ENCODE assay signal across 23 cellular contexts in genomic region chr3:52451237-52452083, GRCh38. TPM values are rescaled to one million over a fixed set of nuclear protein-coding genes. Genes with fewer than 3 reads are reported as not detected.
A peak's percentile ranks its signal among the peaks of the same experiment; 100 is the strongest.
DNase-seq lines count a peak whose midpoint lies in the region; ATAC-seq, FAIRE-seq and TF ChIP-seq lines count a peak whose summit lies in the region.
"Had no signal": no experiment of that assay in that cellular context is flagged by ENCODE, and none has a peak within 500 bp of the region (broad histone marks: within the 10 kb centered on the region; RNA-seq: fewer than 3 reads in every experiment).

No MANE protein-coding gene starts in this region.

- H3K27ac ChIP-seq in GM12878 (ENCODE audit: control insufficient read depth, insufficient read depth), result no peak overlapping the region
- H3K27ac ChIP-seq in thymus (ENCODE audit: low read depth), result peak overlapping the region; percentile 15
- H3K27ac ChIP-seq: BLaER1, SK-N-MC, thoracic aorta had no signal

- TF ChIP-seq RAD21 in GM12878 (IDR thresholded peaks at IDR 0.05; ENCODE audit: insufficient read depth, low read depth, low read length), result no peak

- in situ Hi-C loops in GM12878 (cut with MboI), result no loop called here

- TF ChIP-seq EP300 in GM12878 (IDR thresholded peaks at IDR 0.05; ENCODE audit: borderline replicate concordance in 1 of 2, control insufficient read depth in 1 of 2, low read depth in 2 of 2, low read length in 2 of 2), result no peak

- no peak for ATAC-seq in Right ventricle myocardium inferior
- ATAC-seq in left cardiac atrium, result no peak
- ATAC-seq in GM12878, result no peak
- ATAC-seq in GM18498 (IDR thresholded peaks at IDR 0.05; ENCODE audit: unreplicated experiment), result no peak
- ATAC-seq: activated CD4-positive, alpha-beta T cell treated with anti-CD3 and anti-CD28 coated beads for 36 hours; left lobe of liver; stimulated activated memory B cell treated with anti-CD40 and anti-IgM and Interleukin-4, amounts not matched to agents 10 μg/mL and 1 μg/mL and 100 μg/mL, for 72 hours had no signal

- no peaks in the 10 kb centered on the region for H3K36me3 ChIP-seq in GM12878 (ENCODE audit: control insufficient read depth in 2 of 2, insufficient read depth in 2 of 2, low read length in 1 of 2)
- H3K36me3 ChIP-seq in thymus (ENCODE audit: control insufficient read depth, insufficient read depth), result no peaks in the 10 kb centered on the region
- H3K36me3 ChIP-seq: BLaER1, thoracic aorta had no signal

- TF ChIP-seq POLR2A in GM12878 (IDR thresholded peaks at IDR 0.05; ENCODE audit: low read depth, low read length), result no peak

- H3K4me3 ChIP-seq in GM12878 (no peak overlapping the region), thymus (ENCODE audit: low read length) (no peak overlapping the region)
- H3K4me3 ChIP-seq: BLaER1, SK-N-MC, thoracic aorta had no signal

- no peak overlapping the region for H3K9ac ChIP-seq in GM12878 (ENCODE audit: control insufficient read depth, insufficient read depth, low read length)
- H3K9ac ChIP-seq: BLaER1 had no signal

- WGBS in GM12878 (ENCODE audit: insufficient coverage, insufficient replicate concordance, low lambda C conversion rate, missing lambda C conversion rate), result 67% methylated on average over 24 of the region's 24 CpGs
- WGBS in thymus, result 96% methylated on average over 24 of the region's 24 CpGs

- SMC1A ChIA-PET in GM12878 (lab: Charles Lee; ENCODE audit: uncharacterized antibody, unreplicated experiment), result interaction anchor here (0.6 kb wide), 1 partner anchor 220 kb away, joined by 3 read pairs; no protein-coding TSS in a partner anchor

- no peak for FAIRE-seq in GM12878 (lab: Jason Lieb, UNC)
- FAIRE-seq: endometrium had no signal

- intact Hi-C loops in Right ventricle myocardium inferior (cut with DNase I) (no loop called here), left cardiac atrium (cut with DNase I) (loop anchor here in 1 of 2 donors (10.0 kb wide), 1 partner anchor 233 kb away; the partner anchor contains the start of genes GNL3 and PBRM1), GM12878 (cut with micrococcal nuclease; ENCODE audit: unreplicated experiment) (loop anchor here (10.0 kb wide), 1 partner anchor 233 kb away; the partner anchor contains the start of genes GNL3 and PBRM1)

- POLR2A ChIA-PET in GM12878 (lab: Charles Lee), result no interaction called here

- no peaks in the 10 kb centered on the region for H3K9me3 ChIP-seq in GM12878 (replicated peaks; ENCODE audit: control insufficient read depth, insufficient read depth, low read length)
- H3K9me3 ChIP-seq in thymus (ENCODE audit: control insufficient read depth), result no peaks in the 10 kb centered on the region
- H3K9me3 ChIP-seq: BLaER1, thoracic aorta had no signal

- H4K20me1 ChIP-seq in GM12878 (ENCODE audit: control insufficient read depth, insufficient read depth), result no peaks in the 10 kb centered on the region

- H3K4me2 ChIP-seq in GM12878 (ENCODE audit: control insufficient read depth, insufficient read depth), result no peak overlapping the region
- H3K4me2 ChIP-seq: BLaER1 had no signal

- DNase-seq in Right ventricle myocardium inferior (ENCODE audit: missing footprints) (peak; percentile 62), left cardiac atrium (no peak), GM12878 (ENCODE audit: low read depth, low spot score) (no peak), left kidney (ENCODE audit: low read depth, low spot score) (peak; percentile 38), NCI-H2081 treated with DMSO at 0.1 percent for 48 hours (lab: John Stamatoyannopoulos, UW) (no peak), globus pallidus (ENCODE audit: low spot score) (no peak)
- DNase-seq: 8988T; activated CD4-positive, alpha-beta T cell treated with anti-CD3 and anti-CD28 coated beads for 36 hours; activated gamma-delta T cell treated with Interleukin-2 at 50 U/mL for 16 hours; anterior cingulate cortex; GDM1; NCI-H1417 treated with DMSO at 0.1 percent for 48 hours; NCI-H2227 treated with DMSO at 0.1 percent for 48 hours; T-helper 9 cell had no signal

- H3K79me2 ChIP-seq in GM12878 (ENCODE audit: control insufficient read depth, insufficient read depth, low read length), result peaks cover 18% of the 10 kb centered on the region

- H2AFZ ChIP-seq in GM12878 (ENCODE audit: control insufficient read depth, low read depth, low read length), result no peak overlapping the region

- CTCF ChIA-PET in GM12878 (lab: Yijun Ruan, JAX), result interaction anchor here (1.2 to 3.2 kb wide), 2 partner anchors 23 to 27 kb away, joined by 3 to 14 read pairs; no protein-coding TSS in a partner anchor

- peak in 2 of 3 experiments; percentile 10 to 24; a peak in 1 of 6 replicates for TF ChIP-seq CTCF in GM12878 (IDR thresholded peaks at IDR 0.05 in 2 of 3, conservative IDR thresholded peaks at IDR 0.05 in 1 of 3; ENCODE audit: control insufficient read depth in 2 of 3, extremely low read depth in 1 of 3, insufficient read depth in 1 of 3, low read depth in 3 of 3, low read length in 3 of 3)

- BruUV-seq in GM12878 (replicated peaks; lab: Mats Ljungman, UMichigan), result no TSS peak

- RAD21 ChIA-PET in GM12878 (lab: Charles Lee; ENCODE audit: unreplicated experiment), result interaction anchor here (1.9 kb wide), 1 partner anchor 39 kb away, joined by 5 read pairs; no protein-coding TSS in a partner anchor

- H3K4me1 ChIP-seq in GM12878 (ENCODE audit: control insufficient read depth, insufficient read depth, low read length) (peaks cover 15% of the 10 kb centered on the region), thymus (ENCODE audit: control insufficient read depth, insufficient read depth, low read length) (peaks cover 11% of the 10 kb centered on the region)

- H3K27me3 ChIP-seq in GM12878 (replicated peaks in 1 of 2; ENCODE audit: control insufficient read depth in 2 of 2, insufficient read depth in 2 of 2, low read length in 1 of 2) (no peaks in the 10 kb centered on the region), thymus (ENCODE audit: control insufficient read depth, insufficient read depth) (no peaks in the 10 kb centered on the region)

RNA-seq across cellular contexts. Expression of gene TNNC1, which starts 2.4 kb away (rescaled TPM):
- 9,051 TPM for total RNA-seq in Right ventricle myocardium inferior
- total RNA-seq in left cardiac atrium, result 1,000 to 10,000 TPM; 2,841 to 3,233 TPM
- not detected in 2 replicates for total RNA-seq in GM12878 (2013; cell fraction: nucleolus; rRNA removed)
- 0.60 and 0.96 TPM in 2 replicates for total RNA-seq in GM12878 (2014; rRNA removed)
- 0.46 TPM in 1 of 2 replicates, not detected in the other for total RNA-seq in GM12878 (2014; rRNA removed; fragmentation: Illumina TruSeq; extraction: Trizol)
- total RNA-seq in GM12878 (2021), result 0.41 TPM in 1 of 2 replicates, not detected in the other
- polyA plus RNA-seq in GM12878 (2011; ENCODE audit: low read depth), result not detected
- polyA plus RNA-seq in GM12878 (2011; rRNA removed), result 1.3 and 1.8 TPM in 2 replicates
- 1.1 and 1.4 TPM in 2 replicates for polyA plus RNA-seq in GM12878 (2011; cell fraction: cytosol; rRNA removed)
- 4.0 and 5.2 TPM in 2 replicates for polyA plus RNA-seq in GM12878 (2011; cell fraction: nucleus; rRNA removed)
- 2.0 and 2.3 TPM in 2 replicates for polyA plus RNA-seq in GM12878 (2012)
- 0.35 and 0.46 TPM in 2 replicates for polyA plus RNA-seq in GM12878 (2014; fragmentation: Illumina TruSeq; extraction: Trizol)
- polyA plus RNA-seq in GM12878 (2014; fragmentation: Nextera tagmentation; extraction: Ambion mirVana), result under 1 TPM in 1 of 2 experiments, not detected in 1; 0.13 TPM
- polyA plus RNA-seq in GM12878 (2014; rRNA removed), result 0.77 and 0.85 TPM in 2 replicates
- under 1 TPM; 0.40 to 0.66 TPM for polyA plus RNA-seq in GM12878 (2016; fragmentation: Nextera tagmentation; extraction: Ambion mirVana)
- 0.46 and 0.59 TPM in 2 replicates for polyA minus RNA-seq in GM12878 (2011; rRNA and poly(A)+ RNA removed)
- polyA minus RNA-seq in GM12878 (2011; cell fraction: cytosol; rRNA and poly(A)+ RNA removed), result not detected in 2 replicates
- polyA minus RNA-seq in GM12878 (2011; cell fraction: nucleus; rRNA and poly(A)+ RNA removed), result 3.3 TPM in 1 of 2 replicates, not detected in the other
- polyA plus RNA-seq in thymus, result 10.2 TPM

RNA-seq across cellular contexts. Expression of gene NISCH, which starts 3.9 kb away (rescaled TPM):
- total RNA-seq in Right ventricle myocardium inferior (45.6 TPM), left cardiac atrium (10 to 100 TPM; 45.9 to 49.0 TPM), GM12878 (2014; rRNA removed) (36.3 and 36.5 TPM in 2 replicates), GM12878 (2014; rRNA removed; fragmentation: Illumina TruSeq; extraction: Trizol) (16.1 and 16.6 TPM in 2 replicates), GM12878 (2021) (42.5 and 52.5 TPM in 2 replicates)
- total RNA-seq in GM12878 (2013; cell fraction: nucleolus; rRNA removed), result 170 and 189 TPM in 2 replicates
- polyA plus RNA-seq in GM12878 (2011; ENCODE audit: low read depth), result 16.4 TPM
- polyA plus RNA-seq in GM12878 (2011; rRNA removed) (26.9 and 39.0 TPM in 2 replicates), GM12878 (2014; fragmentation: Illumina TruSeq; extraction: Trizol) (19.2 and 25.0 TPM in 2 replicates), GM12878 (2014; fragmentation: Nextera tagmentation; extraction: Ambion mirVana) (1 to 10 TPM in 1 of 2 experiments, under 1 TPM in 1; 0.76 to 1.5 TPM), GM12878 (2014; rRNA removed) (45.3 and 48.9 TPM in 2 replicates), GM12878 (2016; fragmentation: Nextera tagmentation; extraction: Ambion mirVana) (10 to 100 TPM; 23.7 to 24.2 TPM), thymus (62.3 TPM)
- 37.5 and 47.9 TPM in 2 replicates for polyA plus RNA-seq in GM12878 (2011; cell fraction: cytosol; rRNA removed)
- polyA plus RNA-seq in GM12878 (2011; cell fraction: nucleus; rRNA removed), result 404 and 409 TPM in 2 replicates
- polyA plus RNA-seq in GM12878 (2012), result 32.7 and 32.8 TPM in 2 replicates
- polyA minus RNA-seq in GM12878 (2011; rRNA and poly(A)+ RNA removed), result 39.2 and 53.1 TPM in 2 replicates
- 20.0 and 23.0 TPM in 2 replicates for polyA minus RNA-seq in GM12878 (2011; cell fraction: cytosol; rRNA and poly(A)+ RNA removed)
- 51.7 and 84.7 TPM in 2 replicates for polyA minus RNA-seq in GM12878 (2011; cell fraction: nucleus; rRNA and poly(A)+ RNA removed)

RNA-seq across cellular contexts. Expression of gene SEMA3G, which starts 6.6 kb away (rescaled TPM):
- total RNA-seq in Right ventricle myocardium inferior, result 12.3 TPM
- 10 to 100 TPM; 13.7 to 19.9 TPM for total RNA-seq in left cardiac atrium
- total RNA-seq in GM12878 (2013; cell fraction: nucleolus; rRNA removed), result 0.15 TPM in 1 of 2 replicates, not detected in the other
- 0.05 TPM in 1 of 2 replicates, not detected in the other for total RNA-seq in GM12878 (2014; rRNA removed)
- total RNA-seq in GM12878 (2014; rRNA removed; fragmentation: Illumina TruSeq; extraction: Trizol), result not detected in 2 replicates
- 0.27 TPM in 1 of 2 replicates, not detected in the other for total RNA-seq in GM12878 (2021)
- polyA plus RNA-seq in GM12878 (2011; ENCODE audit: low read depth), result not detected
- polyA plus RNA-seq in GM12878 (2011; rRNA removed), result not detected in 2 replicates
- polyA plus RNA-seq in GM12878 (2011; cell fraction: cytosol; rRNA removed), result not detected in 2 replicates
- not detected in 2 replicates for polyA plus RNA-seq in GM12878 (2011; cell fraction: nucleus; rRNA removed)
- polyA plus RNA-seq in GM12878 (2012), result not detected in 2 replicates
- polyA plus RNA-seq in GM12878 (2014; fragmentation: Illumina TruSeq; extraction: Trizol), result 0.03 TPM in 1 of 2 replicates, not detected in the other
- not detected for polyA plus RNA-seq in GM12878 (2014; fragmentation: Nextera tagmentation; extraction: Ambion mirVana)
- polyA plus RNA-seq in GM12878 (2014; rRNA removed), result 0.04 TPM in 1 of 2 replicates, not detected in the other
- polyA plus RNA-seq in GM12878 (2016; fragmentation: Nextera tagmentation; extraction: Ambion mirVana), result not detected
- not detected in 2 replicates for polyA minus RNA-seq in GM12878 (2011; rRNA and poly(A)+ RNA removed)
- not detected in 2 replicates for polyA minus RNA-seq in GM12878 (2011; cell fraction: cytosol; rRNA and poly(A)+ RNA removed)
- polyA minus RNA-seq in GM12878 (2011; cell fraction: nucleus; rRNA and poly(A)+ RNA removed), result not detected in 2 replicates
- polyA plus RNA-seq in thymus, result 6.4 TPM
- total RNA-seq: activated CD4-positive, alpha-beta T cell treated with anti-CD3 and anti-CD28 coated beads for 36 hours; fibroblast of villous mesenchyme had no signal

RNA-seq across cellular contexts. Expression of gene PHF7, which starts 41.0 kb away (rescaled TPM):
- total RNA-seq in Right ventricle myocardium inferior (13.7 TPM), left cardiac atrium (10 to 100 TPM; 13.1 to 16.0 TPM), GM12878 (2014; rRNA removed) (7.7 and 7.8 TPM in 2 replicates), GM12878 (2014; rRNA removed; fragmentation: Illumina TruSeq; extraction: Trizol) (7.7 and 8.0 TPM in 2 replicates), GM12878 (2021) (7.0 and 7.6 TPM in 2 replicates)
- 10.5 and 11.4 TPM in 2 replicates for total RNA-seq in GM12878 (2013; cell fraction: nucleolus; rRNA removed)
- 2.1 TPM for polyA plus RNA-seq in GM12878 (2011; ENCODE audit: low read depth)
- polyA plus RNA-seq in GM12878 (2011; rRNA removed) (11.1 and 14.7 TPM in 2 replicates), GM12878 (2014; fragmentation: Illumina TruSeq; extraction: Trizol) (7.5 and 8.3 TPM in 2 replicates), GM12878 (2014; fragmentation: Nextera tagmentation; extraction: Ambion mirVana) (1 to 10 TPM; 1.3 to 3.4 TPM), GM12878 (2014; rRNA removed) (6.5 and 11.1 TPM in 2 replicates), GM12878 (2016; fragmentation: Nextera tagmentation; extraction: Ambion mirVana) (10 to 100 TPM in 1 of 2 experiments, 1 to 10 TPM in 1; 9.8 to 12.8 TPM), thymus (9.1 TPM)
- polyA plus RNA-seq in GM12878 (2011; cell fraction: cytosol; rRNA removed), result 6.8 and 7.5 TPM in 2 replicates
- polyA plus RNA-seq in GM12878 (2011; cell fraction: nucleus; rRNA removed), result 17.2 and 18.8 TPM in 2 replicates
- polyA plus RNA-seq in GM12878 (2012), result 4.4 and 6.0 TPM in 2 replicates
- polyA minus RNA-seq in GM12878 (2011; rRNA and poly(A)+ RNA removed), result 7.3 and 9.6 TPM in 2 replicates
- 2.8 and 3.9 TPM in 2 replicates for polyA minus RNA-seq in GM12878 (2011; cell fraction: cytosol; rRNA and poly(A)+ RNA removed)
- 4.8 and 7.3 TPM in 2 replicates for polyA minus RNA-seq in GM12878 (2011; cell fraction: nucleus; rRNA and poly(A)+ RNA removed)

RNA-seq across cellular contexts. Expression of gene BAP1, which starts 41.7 kb away (rescaled TPM):
- total RNA-seq in Right ventricle myocardium inferior (53.3 TPM), left cardiac atrium (10 to 100 TPM; 52.6 to 62.4 TPM), GM12878 (2014; rRNA removed) (75.0 and 84.7 TPM in 2 replicates), GM12878 (2014; rRNA removed; fragmentation: Illumina TruSeq; extraction: Trizol) (34.3 and 36.4 TPM in 2 replicates), GM12878 (2021) (81.9 and 90.4 TPM in 2 replicates)
- 45.9 and 52.4 TPM in 2 replicates for total RNA-seq in GM12878 (2013; cell fraction: nucleolus; rRNA removed)
- polyA plus RNA-seq in GM12878 (2011; ENCODE audit: low read depth), result 37.8 TPM
- polyA plus RNA-seq in GM12878 (2011; rRNA removed) (49.5 and 63.7 TPM in 2 replicates), GM12878 (2014; fragmentation: Illumina TruSeq; extraction: Trizol) (16.7 and 39.2 TPM in 2 replicates), GM12878 (2014; fragmentation: Nextera tagmentation; extraction: Ambion mirVana) (10 to 100 TPM in 1 of 2 experiments, 1 to 10 TPM in 1; 4.4 to 10.3 TPM), GM12878 (2014; rRNA removed) (63.6 and 70.2 TPM in 2 replicates), GM12878 (2016; fragmentation: Nextera tagmentation; extraction: Ambion mirVana) (10 to 100 TPM; 28.4 to 29.7 TPM), thymus (86.0 TPM)
- 64.7 and 74.1 TPM in 2 replicates for polyA plus RNA-seq in GM12878 (2011; cell fraction: cytosol; rRNA removed)
- polyA plus RNA-seq in GM12878 (2011; cell fraction: nucleus; rRNA removed), result 281 and 297 TPM in 2 replicates
- 49.3 and 70.7 TPM in 2 replicates for polyA plus RNA-seq in GM12878 (2012)
- polyA minus RNA-seq in GM12878 (2011; rRNA and poly(A)+ RNA removed), result 50.7 and 62.3 TPM in 2 replicates
- 21.0 and 24.1 TPM in 2 replicates for polyA minus RNA-seq in GM12878 (2011; cell fraction: cytosol; rRNA and poly(A)+ RNA removed)
- polyA minus RNA-seq in GM12878 (2011; cell fraction: nucleus; rRNA and poly(A)+ RNA removed), result 50.4 and 70.7 TPM in 2 replicates

Comparison
In these comparisons a context has a peak if more than half of its experiments do, and no peak if none do; other contexts are left out.
1. DNase-seq: peak in Right ventricle myocardium inferior (single experiment) and left kidney (single experiment); none in left cardiac atrium (single experiment), GM12878 (single experiment), NCI-H2081 treated with DMSO at 0.1 percent for 48 hours (single experiment) and globus pallidus (single experiment).
2. RNA of gene TNNC1, which starts 2.4 kb away (total RNA-seq): 9,051 TPM in Right ventricle myocardium inferior (single experiment) and 2,841 to 3,233 TPM in left cardiac atrium; 0.41 to 0.96 TPM in GM12878; every median in the first group is over 1,000 times any median in the second.
3. RNA of gene SEMA3G, which starts 6.6 kb away (total RNA-seq): 13.7 to 19.9 TPM in left cardiac atrium and 12.3 TPM in Right ventricle myocardium inferior (single experiment); 0.05 to 0.27 TPM in GM12878; every median in the first group is over 10 times any median in the second.